Comparison of ENCODE assay signal across 9 cellular contexts in the genomic region with DNA sequence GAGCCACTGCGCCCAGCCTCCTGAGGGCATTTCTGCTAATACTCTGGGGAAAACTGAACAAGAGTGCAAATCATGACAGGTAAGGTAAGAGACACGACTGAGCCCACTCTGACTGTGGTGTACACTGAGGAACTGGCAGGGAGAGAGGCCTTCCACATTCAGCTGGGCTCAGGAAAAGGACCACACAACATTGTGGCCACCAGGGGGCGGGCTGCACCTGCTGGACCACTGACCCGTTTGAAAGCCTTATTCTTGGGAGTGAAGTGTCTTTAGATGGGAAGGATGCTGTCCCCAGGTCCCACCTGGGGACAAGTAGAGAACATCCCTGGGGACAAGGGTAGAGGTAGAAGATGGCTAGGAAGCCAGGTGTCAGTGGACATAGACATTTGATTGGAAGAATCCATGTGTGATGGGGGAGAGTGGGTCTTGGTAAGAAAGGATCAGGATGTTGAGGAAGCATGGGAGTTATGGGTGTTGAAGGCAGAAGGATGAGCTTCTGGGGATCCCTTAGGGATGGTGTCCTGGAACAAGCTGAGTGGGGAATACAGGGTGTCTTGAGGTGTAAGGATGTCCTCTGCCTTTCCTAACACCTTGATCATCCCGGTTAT. TPM values are rescaled to one million over a fixed set of nuclear protein-coding genes. Genes with fewer than 3 reads are reported as not detected.
DNase-seq lines count a peak whose midpoint lies in the region; ATAC-seq and TF ChIP-seq lines count a peak whose summit lies in the region.
"Had no signal": no experiment of that assay in that cellular context is flagged by ENCODE, and none has a peak within 500 bp of the region (broad histone marks: within the 10 kb centered on the region; RNA-seq: fewer than 3 reads in every experiment).

No MANE protein-coding gene starts in this region.

- H3K4me3 ChIP-seq in adipocyte (ENCODE audit: low read length) (no peak overlapping the region), retinal pigment epithelial cell (ENCODE audit: low read length) (no peak overlapping the region)
- H3K4me3 ChIP-seq: skin epidermis had no signal

- peak; percentile 86 for TF ChIP-seq CTCF in retinal pigment epithelial cell (conservative IDR thresholded peaks at IDR 0.05; ENCODE audit: low read depth, low read length)

- intact Hi-C loops in left cardiac atrium (cut with DNase I) = loop anchor here (2.0 to 10.0 kb wide), 2 partner anchors 111 to 149 kb away; no protein-coding TSS in a partner anchor

- ATAC-seq in T-helper 17 cell = peak; percentile 54
- peak; percentile 53 to 56 for ATAC-seq in left cardiac atrium

- H3K9ac ChIP-seq in adipocyte (ENCODE audit: low read length) = no peak overlapping the region

- peaks cover 2% of the 10 kb centered on the region for H3K36me3 Mint-ChIP-seq in T-helper 17 cell (ENCODE audit: low read depth)

- DNase-seq in NCI-H748 (lab: John Stamatoyannopoulos, UW; ENCODE audit: unreplicated experiment) = peak; percentile 52
- DNase-seq in NCI-H748 treated with DMSO at 0.1 percent for 48 hours (lab: John Stamatoyannopoulos, UW) = no peak
- peak; percentile 51 for DNase-seq in M059J (ENCODE audit: low read depth)
- DNase-seq in T-helper 17 cell = peak; percentile 55 to 61 (median 57)
- peak; percentile 89 for DNase-seq in adipocyte (ENCODE audit: low read depth)
- DNase-seq in left cardiac atrium = peak; percentile 89
- DNase-seq in retinal pigment epithelial cell (ENCODE audit: low read depth) = no peak
- no peak for DNase-seq in NCI-H1436 treated with DMSO at 0.1 percent for 48 hours (lab: John Stamatoyannopoulos, UW)

- H3K4me1 Mint-ChIP-seq in T-helper 17 cell = peaks cover 7% of the 10 kb centered on the region

- H3K27me3 Mint-ChIP-seq in T-helper 17 cell = peaks cover 8% of the 10 kb centered on the region

- no peaks in the 10 kb centered on the region for H3K9me3 ChIP-seq in T-helper 17 cell (ENCODE audit: control insufficient read depth, low read length, poor library complexity, severe bottlenecking)
- no peaks in the 10 kb centered on the region for H3K9me3 ChIP-seq in adipocyte (ENCODE audit: control insufficient read depth, low read length)

- no peak overlapping the region for H3K27ac Mint-ChIP-seq in T-helper 17 cell

- peaks cover 17% of the 10 kb centered on the region for H3K4me1 ChIP-seq in adipocyte (ENCODE audit: control insufficient read depth, insufficient read depth, low read length)

- no peaks in the 10 kb centered on the region for H3K36me3 ChIP-seq in adipocyte (ENCODE audit: control insufficient read depth, insufficient read depth, low read length, severe bottlenecking)

- no peak overlapping the region for H3K4me3 Mint-ChIP-seq in T-helper 17 cell

- no peaks in the 10 kb centered on the region for H3K27me3 ChIP-seq in adipocyte (replicated peaks; ENCODE audit: control insufficient read depth, insufficient read depth, low read length)

RNA-seq across cellular contexts. Expression of gene CTDSPL, which starts 6.2 kb away (rescaled TPM):
- total RNA-seq in M059J (2014; rRNA removed; shearing (Covaris generic)) = 9.5 and 18.3 TPM in 2 replicates
- total RNA-seq in T-helper 17 cell (10 to 100 TPM in 1 of 2 donors, 1 to 10 TPM in 1; 2.2 to 48.0 TPM), left cardiac atrium (10 to 100 TPM; 46.4 to 50.2 TPM)

Comparison
In these comparisons a context has a peak if more than half of its experiments do, and no peak if none do; other contexts are left out.
1. DNase-seq: peak in NCI-H748 (single experiment), M059J (single experiment), T-helper 17 cell (3 of 3), adipocyte (single experiment) and left cardiac atrium (single experiment); none in NCI-H748 treated with DMSO at 0.1 percent for 48 hours (single experiment), retinal pigment epithelial cell (single experiment) and NCI-H1436 treated with DMSO at 0.1 percent for 48 hours (single experiment).